8 cellular contexts compared by ENCODE assay signal in the genomic region with DNA sequence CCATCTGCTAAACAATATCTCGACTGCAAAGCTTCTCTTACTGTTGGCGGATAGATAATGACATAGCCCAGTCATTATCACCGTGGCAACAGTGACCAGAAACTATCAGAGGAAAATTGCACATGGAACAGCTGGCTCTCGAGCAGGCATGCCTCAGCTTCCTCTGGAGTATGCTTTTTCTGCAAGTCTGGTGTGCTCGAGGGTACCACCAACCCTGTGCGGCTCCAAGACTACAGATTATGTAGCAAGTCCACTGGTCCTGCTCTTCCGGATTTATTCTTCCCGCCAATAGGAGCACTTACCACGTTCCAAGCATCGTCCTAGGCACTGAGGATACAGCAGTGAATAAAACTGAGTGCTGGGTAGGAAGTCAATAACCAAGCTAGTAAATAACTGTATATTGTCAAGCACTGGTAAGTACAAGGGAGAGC. TPM values are rescaled to one million over a fixed set of nuclear protein-coding genes. Genes with fewer than 3 reads are reported as not detected.
DNase-seq lines count a peak whose midpoint lies in the region; ATAC-seq, FAIRE-seq and TF ChIP-seq lines count a peak whose summit lies in the region.

No MANE protein-coding gene starts in this region.

- H3K56ac ChIP-seq in H1 (replicated peaks; ENCODE audit: insufficient read length, low read depth, low read length), result peak overlapping the region; percentile 5

- H3K36me3 ChIP-seq in HUES6 (ENCODE audit: control insufficient read depth, insufficient read depth, low read length), result peaks cover 18% of the 10 kb centered on the region
- peaks cover 43% of the 10 kb centered on the region for H3K36me3 ChIP-seq in RWPE2 (ENCODE audit: low read depth)
- H3K36me3 ChIP-seq in H1 (ENCODE audit: control insufficient read depth in 2 of 4, insufficient read depth in 4 of 4, low read length in 3 of 4), result peaks cover 0 to 12% (median 2%) of the 10 kb centered on the region in 4 experiments; a peak in 2 of 8 replicates

- no peak for TF ChIP-seq POLR2A in H1 (IDR thresholded peaks at IDR 0.05; ENCODE audit: control extremely low read depth in 1 of 2, low read depth in 2 of 2, low read length in 2 of 2)

- no peak overlapping the region for H2BK120ac ChIP-seq in H1 (replicated peaks; ENCODE audit: low read depth, low read length)

- H3K14ac ChIP-seq in H1 (ENCODE audit: insufficient read length), result no peak overlapping the region

- peaks cover 16% of the 10 kb centered on the region; the same call in 1 of the 2 replicates for H3K23me2 ChIP-seq in H1 (ENCODE audit: low read depth, low read length)

- WGBS in H1 (ENCODE audit: extremely low coverage in 1 of 2, insufficient coverage in 1 of 2, insufficient read length in 1 of 2, insufficient replicate concordance in 2 of 2, low coverage in 1 of 2, low lambda C conversion rate in 2 of 2, missing lambda C conversion rate in 1 of 2), 2 experiments, result 28% methylated on average over 10 of the region's 10 CpGs; no CpG with 5 or more reads in 1 of the 2 experiments

- no peak for TF ChIP-seq EP300 in H1 (IDR thresholded peaks at IDR 0.05; ENCODE audit: borderline replicate concordance in 1 of 2, low read depth in 2 of 2, low read length in 2 of 2)

- H3K4me1 Mint-ChIP-seq in neural crest cell, result peaks cover 62% of the 10 kb centered on the region

- H3K9ac ChIP-seq in HUES6 (ENCODE audit: low read length) (peak overlapping the region; percentile 85), H1 (replicated peaks in 1 of 4; ENCODE audit: extremely low read depth in 1 of 4, low read depth in 3 of 4, low read length in 3 of 4) (peak overlapping the region; percentile 15 to 97 (median 74))

- no peak overlapping the region for H2BK12ac ChIP-seq in H1 (ENCODE audit: low read depth, low read length)

- H3K4ac ChIP-seq in H1 (replicated peaks; ENCODE audit: insufficient read length, low read depth, low read length), result no peak overlapping the region

- H3K4me2 ChIP-seq in H1 (ENCODE audit: insufficient read depth in 1 of 2, low read depth in 2 of 2, low read length in 2 of 2), result peak overlapping the region; percentile 83 to 93

- H4K8ac ChIP-seq in H1 (ENCODE audit: extremely low read depth, insufficient read depth, low read length), result no peak overlapping the region

- H3K27me3 Mint-ChIP-seq in neural crest cell (ENCODE audit: low read depth), result no peaks in the 10 kb centered on the region

- no peak for TF ChIP-seq RAD21 in H1 (IDR thresholded peaks at IDR 0.05 in 1 of 2, conservative IDR thresholded peaks at IDR 0.05 in 1 of 2; ENCODE audit: low read depth in 2 of 2, low read length in 2 of 2)

- peak overlapping the region; percentile 98 for H3K4me3 Mint-ChIP-seq in neural crest cell

- no peaks in the 10 kb centered on the region for H3K36me3 Mint-ChIP-seq in neural crest cell (ENCODE audit: low read depth)

- H2BK20ac ChIP-seq in H1 (ENCODE audit: low read length), result no peak overlapping the region

- no peak overlapping the region for H3K23ac ChIP-seq in H1 (ENCODE audit: insufficient read length)

- peak overlapping the region; percentile 93 for H3K27ac Mint-ChIP-seq in neural crest cell (ENCODE audit: unreplicated experiment)

- no peak for ATAC-seq in RWPE2 (ENCODE audit: low read depth)
- no peak for ATAC-seq in GM18873 (IDR thresholded peaks at IDR 0.05; ENCODE audit: low FRiP score, unreplicated experiment)

- H4K91ac ChIP-seq in H1 (replicated peaks; ENCODE audit: insufficient read length, low read length), result no peak overlapping the region

- H3K27ac ChIP-seq in HUES6 (ENCODE audit: low read depth, low read length), result peak overlapping the region; percentile 74; the same call in 1 of the 2 replicates
- H3K27ac ChIP-seq in RWPE2 (ENCODE audit: poor library complexity, severe bottlenecking), result peak overlapping the region; percentile 70
- H3K27ac ChIP-seq in H1 (ENCODE audit: low read depth, low read length), result peak overlapping the region; percentile 39; the same call in 1 of the 2 replicates

- no peak overlapping the region; the same call in 1 of the 2 replicates for H2BK5ac ChIP-seq in H1 (ENCODE audit: low read depth, low read length)

- H3K9me3 Mint-ChIP-seq in neural crest cell, result no peaks in the 10 kb centered on the region

- POLR2A ChIA-PET in H1 (lab: Charles Lee; ENCODE audit: partially characterized antibody), result interaction anchor here (0.8 to 2.5 kb wide), 5 partner anchors 8 to 88 kb away, joined by 3 to 7 read pairs (median 4); no protein-coding TSS in a partner anchor

- TF ChIP-seq CTCF in RWPE2 (IDR thresholded peaks at IDR 0.05; ENCODE audit: poor library complexity, severe bottlenecking) (no peak), H1 (IDR thresholded peaks at IDR 0.05; ENCODE audit: control extremely low read depth in 1 of 3, insufficient read depth in 1 of 3, low read depth in 1 of 3, low read length in 3 of 3) (no peak), neural crest cell (conservative IDR thresholded peaks at IDR 0.05) (no peak)

- DNase-seq in CD1c-positive myeloid dendritic cell (ENCODE audit: extremely low spot score) (peak; percentile 29), RWPE2 (ENCODE audit: low spot score) (peak; percentile 20), H1 (ENCODE audit: low read depth in 1 of 2, low spot score in 2 of 2) (no peak), neural crest cell (ENCODE audit: low read depth, low spot score) (no peak), NCI-H2196 (lab: John Stamatoyannopoulos, UW; ENCODE audit: unreplicated experiment) (no peak), cortex of kidney (lab: John Stamatoyannopoulos, UW) (no peak)

- no peak for FAIRE-seq in H1 (lab: Jason Lieb, UNC)

- H3K79me1 ChIP-seq in H1 (ENCODE audit: low read depth, low read length), result peaks cover 12% of the 10 kb centered on the region

- H3K27me3 ChIP-seq in HUES6 (ENCODE audit: control insufficient read depth, insufficient read depth, low read length), result no peaks in the 10 kb centered on the region
- H3K27me3 ChIP-seq in RWPE2 (ENCODE audit: insufficient read depth, poor library complexity, severe bottlenecking), result no peaks in the 10 kb centered on the region
- no peaks in the 10 kb centered on the region for H3K27me3 ChIP-seq in H1 (replicated peaks in 1 of 4; ENCODE audit: control insufficient read depth in 3 of 4, extremely low read depth in 1 of 4, insufficient read depth in 3 of 4, low read length in 3 of 4)

- H2AK5ac ChIP-seq in H1 (ENCODE audit: low read depth, low read length), result no peak overlapping the region

- H4K20me1 ChIP-seq in H1 (replicated peaks in 1 of 2; ENCODE audit: control insufficient read depth in 1 of 2, insufficient read depth in 2 of 2, low read length in 2 of 2), result peaks cover 35 to 40% of the 10 kb centered on the region in 2 experiments

- H3K79me2 ChIP-seq in H1 (ENCODE audit: control insufficient read depth in 1 of 2, insufficient read depth in 2 of 2, low read length in 2 of 2), result peaks cover 24 to 83% of the 10 kb centered on the region in 2 experiments

- H4K5ac ChIP-seq in H1 (ENCODE audit: insufficient read length, low read depth, low read length), result no peak overlapping the region

- H3K4me3 ChIP-seq in HUES6 (ENCODE audit: low read depth, low read length) (peak overlapping the region; percentile 96), RWPE2 (ENCODE audit: severe bottlenecking) (peak overlapping the region; percentile 98), H1 (ENCODE audit: extremely low read depth in 1 of 4, insufficient read depth in 2 of 4, low read depth in 3 of 4, low read length in 4 of 4) (peak overlapping the region; percentile 57 to 98 (median 90))

- H3K9me3 ChIP-seq in HUES6 (ENCODE audit: control insufficient read depth, insufficient read depth, low read depth, low read length) (no peaks in the 10 kb centered on the region), RWPE2 (ENCODE audit: severe bottlenecking) (no peaks in the 10 kb centered on the region), H1 (ENCODE audit: insufficient read depth in 2 of 2, low read depth in 1 of 2, low read length in 1 of 2) (no peaks in the 10 kb centered on the region)

- H2BK15ac ChIP-seq in H1 (ENCODE audit: low read length), result no peak overlapping the region

- peaks cover 24% of the 10 kb centered on the region for H3K4me1 ChIP-seq in HUES6 (ENCODE audit: control insufficient read depth, insufficient read depth, low read length)
- H3K4me1 ChIP-seq in RWPE2 (ENCODE audit: insufficient read depth, poor library complexity, severe bottlenecking), result peaks cover 38% of the 10 kb centered on the region
- H3K4me1 ChIP-seq in H1 (replicated peaks in 1 of 4; ENCODE audit: control insufficient read depth in 3 of 4, insufficient read depth in 4 of 4, low read length in 3 of 4), result peaks cover 2 to 16% (median 3%) of the 10 kb centered on the region in 4 experiments

- CTCF ChIA-PET in H1 (lab: Charles Lee; ENCODE audit: partially characterized antibody), result interaction anchor here (1.1 to 3.8 kb wide), 3 partner anchors 88 to 162 kb away, joined by 3 to 13 read pairs (median 5); no protein-coding TSS in a partner anchor

- no peak overlapping the region for H3K18ac ChIP-seq in H1 (ENCODE audit: extremely low read depth, low read length)

- peak overlapping the region; percentile 14; the same call in 1 of the 2 replicates for H2AFZ ChIP-seq in H1 (ENCODE audit: low read length)

TF ChIP-seq in H1, 55 proteins besides CTCF, POLR2A, EP300 and RAD21 (continues in another document):
- TF ChIP-seq HDAC2 (IDR thresholded peaks at IDR 0.05; ENCODE audit: borderline replicate concordance in 1 of 2, low read depth in 2 of 2, low read length in 2 of 2), result no peak
- no peak for TF ChIP-seq SAP30 (IDR thresholded peaks at IDR 0.05; ENCODE audit: insufficient read depth, insufficient replicate concordance, low read length)

RNA-seq across cellular contexts. Expression of a gene that starts 1.4 kb away (rescaled TPM):
- 84.8 and 88.8 TPM in 2 replicates for total RNA-seq in H1 (2021; fragmentation: NEBNext Ultra II Directional; extraction: Animal tissue kit (Norgen Biotek cat#: 25700))
- 43.9 and 70.1 TPM in 2 replicates for polyA plus RNA-seq in H1 (2011; rRNA removed)
- polyA plus RNA-seq in H1 (2011; cell fraction: cytosol; rRNA removed), result 63.6 TPM
- 15.0 TPM for polyA plus RNA-seq in H1 (2011; cell fraction: nucleus; rRNA removed)
- 60.3 to 76.3 TPM (median 63.3 TPM) in 4 replicates for polyA plus RNA-seq in H1 (2012, experiment 1 of 2)
- 93.9 TPM for polyA plus RNA-seq in H1 (2012, experiment 2 of 2)
- 55.0 TPM for polyA plus RNA-seq in H1 (2013, experiment 1 of 2)
- polyA plus RNA-seq in H1 (2013, experiment 2 of 2), result 58.1 TPM
- 16.3 and 16.7 TPM in 2 replicates for polyA minus RNA-seq in H1 (2011; rRNA and poly(A)+ RNA removed)
- 27.7 TPM for polyA minus RNA-seq in H1 (2011; cell fraction: cytosol; rRNA and poly(A)+ RNA removed)
- polyA minus RNA-seq in H1 (2011; cell fraction: nucleus; rRNA and poly(A)+ RNA removed), result 15.2 TPM
- 62.8 and 69.3 TPM in 2 replicates for total RNA-seq in neural crest cell

RNA-seq across cellular contexts. Expression of a gene that starts 17.0 kb away (rescaled TPM):
- total RNA-seq in H1 (2021; fragmentation: NEBNext Ultra II Directional; extraction: Animal tissue kit (Norgen Biotek cat#: 25700)), result 0.08 TPM in 1 of 2 replicates, not detected in the other
- polyA plus RNA-seq in H1 (2011; rRNA removed), result under 0.01 and 0.02 TPM in 2 replicates
- 0.01 TPM for polyA plus RNA-seq in H1 (2011; cell fraction: cytosol; rRNA removed)
- 0.07 TPM for polyA plus RNA-seq in H1 (2011; cell fraction: nucleus; rRNA removed)
- 0.03 to 0.08 TPM (median 0.07 TPM) in 3 of 4 replicates, not detected in the other for polyA plus RNA-seq in H1 (2012, experiment 1 of 2)
- not detected for polyA plus RNA-seq in H1 (2012, experiment 2 of 2)
- 0.02 TPM for polyA plus RNA-seq in H1 (2013, experiment 1 of 2)
- 0.06 TPM for polyA plus RNA-seq in H1 (2013, experiment 2 of 2)
- polyA minus RNA-seq in H1 (2011; rRNA and poly(A)+ RNA removed), result not detected in 2 replicates
- polyA minus RNA-seq in H1 (2011; cell fraction: cytosol; rRNA and poly(A)+ RNA removed), result 0.22 TPM
- polyA minus RNA-seq in H1 (2011; cell fraction: nucleus; rRNA and poly(A)+ RNA removed), result 0.10 TPM
- total RNA-seq in neural crest cell, result 0.82 and 0.96 TPM in 2 replicates

Comparison
In these comparisons a context has a peak if more than half of its experiments do, and no peak if none do; other contexts are left out.
1. DNase-seq: peak in CD1c-positive myeloid dendritic cell (single experiment) and RWPE2 (single experiment); none in H1 (0 of 2), neural crest cell (single experiment), NCI-H2196 (single experiment) and cortex of kidney (single experiment).
2. Peak in every context shown above with its lines, with median percentiles within 50 percentile points of each other: H3K27ac ChIP-seq and H3K4me3 ChIP-seq.